8 cellular contexts compared by ENCODE assay signal in genomic region chr4:36285784-36286480, GRCh38. TPM values are rescaled to one million over a fixed set of nuclear protein-coding genes. Genes with fewer than 3 reads are reported as not detected.
DNase-seq lines count a peak whose midpoint lies in the region; ATAC-seq and TF ChIP-seq lines count a peak whose summit lies in the region.

No MANE protein-coding gene starts in this region.

- WGBS in GM23248 (ENCODE audit: low coverage in 1 of 2, low lambda C conversion rate in 2 of 2, missing lambda C conversion rate in 2 of 2), 2 experiments, result 31 to 39% methylated on average over 6 of the region's 6 CpGs

- CTCF ChIA-PET in Caco-2 (lab: Charles Lee), result no interaction called here

- no peaks in the 10 kb centered on the region for H3K36me3 ChIP-seq in GM23248 (ENCODE audit: low read depth)
- no peaks in the 10 kb centered on the region for H3K36me3 ChIP-seq in Caco-2 (ENCODE audit: control insufficient read depth, insufficient read depth, low read length)

- no peaks in the 10 kb centered on the region for H3F3A ChIP-seq in GM23248 (ENCODE audit: insufficient read depth)

- in situ Hi-C loops in GM23248 (cut with MboI), result no loop called here

- POLR2A ChIA-PET in Caco-2 (lab: Charles Lee), result no interaction called here

- intact Hi-C loops in Caco-2 (cut with micrococcal nuclease; ENCODE audit: unreplicated experiment), result no loop called here

- H3K4me3 Mint-ChIP-seq in central memory CD8-positive, alpha-beta T cell, result peak overlapping the region; percentile 93
- H3K4me3 Mint-ChIP-seq in stimulated activated naive CD8-positive, alpha-beta T cell treated with anti-CD3 and anti-CD28 coated beads, Interleukin-15, amount 100 ng/mL, for 72 hours, result peak overlapping the region; percentile 58 to 73
- H3K4me3 Mint-ChIP-seq in Caco-2 (ENCODE audit: unreplicated experiment), result no peak overlapping the region

- DNase-seq in SIG-M5 (lab: John Stamatoyannopoulos, UW) (peak; percentile 47), GM23248 (no peak), Caco-2 (no peak), NCI-H2171 treated with DMSO at 0.1 percent for 48 hours (lab: John Stamatoyannopoulos, UW) (no peak)
- peak; percentile 19 to 74 for DNase-seq in central memory CD8-positive, alpha-beta T cell (ENCODE audit: low spot score in 2 of 2)
- peak; percentile 68 to 79 for DNase-seq in stimulated activated naive CD8-positive, alpha-beta T cell treated with anti-CD3 and anti-CD28 coated beads, Interleukin-15, amount 100 ng/mL, for 72 hours

- BruUV-seq in Caco-2 (replicated peaks; lab: Mats Ljungman, UMichigan), result no TSS peak

- no peaks in the 10 kb centered on the region for H3K9me3 Mint-ChIP-seq in central memory CD8-positive, alpha-beta T cell
- H3K9me3 Mint-ChIP-seq in stimulated activated naive CD8-positive, alpha-beta T cell treated with anti-CD3 and anti-CD28 coated beads, Interleukin-15, amount 100 ng/mL, for 72 hours, result peaks cover 5 to 6% of the 10 kb centered on the region in 2 donors
- no peaks in the 10 kb centered on the region for H3K9me3 Mint-ChIP-seq in Caco-2 (ENCODE audit: unreplicated experiment)

- no peak for TF ChIP-seq CTCF in Caco-2 (IDR thresholded peaks at IDR 0.05; ENCODE audit: insufficient read depth in 1 of 2, low read depth in 1 of 2, low read length in 1 of 2, severe bottlenecking in 1 of 2, unreplicated experiment in 1 of 2)

- no peak overlapping the region for H3K9ac ChIP-seq in GM23248

- H3K4me3 ChIP-seq in GM23248, result no peak overlapping the region
- no peak overlapping the region for H3K4me3 ChIP-seq in Caco-2 (ENCODE audit: low read depth, low read length)

- H3K9me3 ChIP-seq in GM23248 (ENCODE audit: low read depth), result no peaks in the 10 kb centered on the region
- no peaks in the 10 kb centered on the region for H3K9me3 ChIP-seq in Caco-2

- no peak overlapping the region for H2AFZ ChIP-seq in GM23248

- no peaks in the 10 kb centered on the region for H3K79me2 ChIP-seq in GM23248 (ENCODE audit: insufficient read depth)

- H3K27ac ChIP-seq in GM23248, result no peak overlapping the region

- H3K36me3 Mint-ChIP-seq in central memory CD8-positive, alpha-beta T cell (ENCODE audit: insufficient read depth), result peaks cover 36% of the 10 kb centered on the region
- no peaks in the 10 kb centered on the region for H3K36me3 Mint-ChIP-seq in Caco-2 (ENCODE audit: insufficient read depth, unreplicated experiment)

- H3K27ac Mint-ChIP-seq in central memory CD8-positive, alpha-beta T cell (ENCODE audit: low read depth), result peak overlapping the region; percentile 99
- peak overlapping the region; percentile 97 to 99 for H3K27ac Mint-ChIP-seq in stimulated activated naive CD8-positive, alpha-beta T cell treated with anti-CD3 and anti-CD28 coated beads, Interleukin-15, amount 100 ng/mL, for 72 hours
- H3K27ac Mint-ChIP-seq in Caco-2 (ENCODE audit: unreplicated experiment), result no peak overlapping the region

- H3K9me2 ChIP-seq in GM23248 (ENCODE audit: insufficient read depth), result no peaks in the 10 kb centered on the region

- no peak overlapping the region for H3K4me2 ChIP-seq in GM23248 (ENCODE audit: unreplicated experiment)

- ATAC-seq in GM19025 (IDR thresholded peaks at IDR 0.05; ENCODE audit: low read depth, unreplicated experiment) (peak; percentile 99), HG03025 (IDR thresholded peaks at IDR 0.05; ENCODE audit: low FRiP score, unreplicated experiment) (peak; percentile 98)
- peak; percentile 84 for ATAC-seq in central memory CD8-positive, alpha-beta T cell (replicated peaks; ENCODE audit: extremely low read depth, poor library complexity, severe bottlenecking)
- ATAC-seq in stimulated activated naive CD8-positive, alpha-beta T cell treated with anti-CD3 and anti-CD28 coated beads, Interleukin-15, amount 100 ng/mL, for 72 hours, result peak; percentile 98

- H3K4me1 Mint-ChIP-seq in central memory CD8-positive, alpha-beta T cell, result peaks cover 82% of the 10 kb centered on the region
- H3K4me1 Mint-ChIP-seq in stimulated activated naive CD8-positive, alpha-beta T cell treated with anti-CD3 and anti-CD28 coated beads, Interleukin-15, amount 100 ng/mL, for 72 hours, result peaks cover 72% of the 10 kb centered on the region
- H3K4me1 Mint-ChIP-seq in Caco-2 (ENCODE audit: low read depth, unreplicated experiment), result no peaks in the 10 kb centered on the region

- no peaks in the 10 kb centered on the region for H4K20me1 ChIP-seq in GM23248 (ENCODE audit: insufficient read depth)

- H3K4me1 ChIP-seq in GM23248 (ENCODE audit: insufficient read depth) (no peaks in the 10 kb centered on the region), Caco-2 (no peaks in the 10 kb centered on the region)

- H3K27me3 ChIP-seq in GM23248 (replicated peaks; ENCODE audit: insufficient read depth) (no peaks in the 10 kb centered on the region), Caco-2 (replicated peaks; ENCODE audit: control insufficient read depth, insufficient read depth, low read length) (no peaks in the 10 kb centered on the region)

- no peaks in the 10 kb centered on the region for H3K27me3 Mint-ChIP-seq in central memory CD8-positive, alpha-beta T cell
- H3K27me3 Mint-ChIP-seq in stimulated activated naive CD8-positive, alpha-beta T cell treated with anti-CD3 and anti-CD28 coated beads, Interleukin-15, amount 100 ng/mL, for 72 hours, result no peaks in the 10 kb centered on the region
- peaks cover 3% of the 10 kb centered on the region for H3K27me3 Mint-ChIP-seq in Caco-2 (ENCODE audit: insufficient read depth, unreplicated experiment)

RNA-seq across cellular contexts. Expression of gene DTHD1, which starts 4.5 kb away (rescaled TPM):
- total RNA-seq in GM23248 (2014; rRNA removed; shearing (Covaris generic)), result not detected in 2 replicates
- not detected in 2 replicates for polyA plus RNA-seq in GM23248 (2016; fragmentation: Nextera tagmentation; extraction: Ambion mirVana)
- not detected in 2 replicates for total RNA-seq in Caco-2 (2022)

RNA-seq across cellular contexts. Expression of gene ARAP2, which starts 41.6 kb away (rescaled TPM):
- not detected in 2 replicates for total RNA-seq in GM23248 (2014; rRNA removed; shearing (Covaris generic))
- polyA plus RNA-seq in GM23248 (2016; fragmentation: Nextera tagmentation; extraction: Ambion mirVana), result not detected in 2 replicates
- total RNA-seq in Caco-2 (2022), result 3.9 TPM in 2 replicates

Comparison
In these comparisons a context has a peak if more than half of its experiments do, and no peak if none do; other contexts are left out.
1. DNase-seq: peak in SIG-M5 (single experiment), central memory CD8-positive, alpha-beta T cell (2 of 2) and stimulated activated naive CD8-positive, alpha-beta T cell treated with anti-CD3 and anti-CD28 coated beads, Interleukin-15, amount 100 ng/mL, for 72 hours (2 of 2); none in GM23248 (single experiment), Caco-2 (0 of 2) and NCI-H2171 treated with DMSO at 0.1 percent for 48 hours (single experiment).
2. Peak in every context shown above with its lines, with median percentiles within 50 percentile points of each other: ATAC-seq.